Comparison of ENCODE assay signal across 14 cellular contexts in genomic region chr19:6667114-6667627, GRCh38. TPM values are rescaled to one million over a fixed set of nuclear protein-coding genes. Genes with fewer than 3 reads are reported as not detected.
DNase-seq lines count a peak whose midpoint lies in the region; ATAC-seq, FAIRE-seq and TF ChIP-seq lines count a peak whose summit lies in the region.
"Had no signal": no experiment of that assay in that cellular context is flagged by ENCODE, and none has a peak within 500 bp of the region (broad histone marks: within the 10 kb centered on the region; RNA-seq: fewer than 3 reads in every experiment).

No MANE protein-coding gene starts in this region.

- no peaks in the 10 kb centered on the region for H3K27me3 ChIP-seq in neutrophil
- H3K27me3 ChIP-seq: ovary had no signal

- TF ChIP-seq CTCF in neutrophil (IDR thresholded peaks at IDR 0.05), result peak; percentile 44

- no peak for FAIRE-seq in GM12892 (lab: Jason Lieb, UNC)
- FAIRE-seq: A204.1 had no signal

- ATAC-seq in activated T-cell treated with anti-CD3 and anti-CD28 coated beads, Interleukin-2, amount 50 U/mL, for 72 hours (replicated peaks in 1 of 2), result no peak
- no peak for ATAC-seq in GM18517 (IDR thresholded peaks at IDR 0.05; ENCODE audit: unreplicated experiment)

- peaks cover 37% of the 10 kb centered on the region for H3K36me3 ChIP-seq in neutrophil
- H3K36me3 ChIP-seq: ovary had no signal

- peaks cover 36% of the 10 kb centered on the region for H3K4me1 Mint-ChIP-seq in T-helper 1 cell treated with Interleukin-12 subunit alpha and Interleukin-12 subunit beta and Interleukin-4 antibody, amounts not matched to agents 30 μg/mL and 1 μg/mL, for 36 hours (ENCODE audit: low read depth)
- peaks cover 46% of the 10 kb centered on the region for H3K4me1 Mint-ChIP-seq in activated T-cell treated with anti-CD3 and anti-CD28 coated beads, Interleukin-2, amount 50 U/mL, for 72 hours (ENCODE audit: low read depth)

- peaks cover 3% of the 10 kb centered on the region for H3K9me3 Mint-ChIP-seq in T-helper 1 cell treated with Interleukin-12 subunit alpha and Interleukin-12 subunit beta and Interleukin-4 antibody, amounts not matched to agents 30 μg/mL and 1 μg/mL, for 36 hours
- peaks cover 0 to 2% of the 10 kb centered on the region in 2 donors for H3K9me3 Mint-ChIP-seq in activated T-cell treated with anti-CD3 and anti-CD28 coated beads, Interleukin-2, amount 50 U/mL, for 72 hours

- no peaks in the 10 kb centered on the region for H3K9me3 ChIP-seq in neutrophil
- H3K9me3 ChIP-seq: ovary had no signal

- peak overlapping the region; percentile 91 for H3K27ac ChIP-seq in neutrophil
- H3K27ac ChIP-seq: ovary had no signal

- TF ChIP-seq POLR2A in GM12892 (IDR thresholded peaks at IDR 0.05; ENCODE audit: low read depth, low read length), result no peak

- peak overlapping the region; percentile 48 for H3K4me3 Mint-ChIP-seq in T-helper 1 cell treated with Interleukin-12 subunit alpha and Interleukin-12 subunit beta and Interleukin-4 antibody, amounts not matched to agents 30 μg/mL and 1 μg/mL, for 36 hours
- H3K4me3 Mint-ChIP-seq in activated T-cell treated with anti-CD3 and anti-CD28 coated beads, Interleukin-2, amount 50 U/mL, for 72 hours, result peak overlapping the region; percentile 74 to 93

- peaks cover 3% of the 10 kb centered on the region for H3K27me3 Mint-ChIP-seq in T-helper 1 cell treated with Interleukin-12 subunit alpha and Interleukin-12 subunit beta and Interleukin-4 antibody, amounts not matched to agents 30 μg/mL and 1 μg/mL, for 36 hours (ENCODE audit: low read depth)
- no peaks in the 10 kb centered on the region for H3K27me3 Mint-ChIP-seq in activated T-cell treated with anti-CD3 and anti-CD28 coated beads, Interleukin-2, amount 50 U/mL, for 72 hours (ENCODE audit: low read depth)

- H3K27ac Mint-ChIP-seq in T-helper 1 cell treated with Interleukin-12 subunit alpha and Interleukin-12 subunit beta and Interleukin-4 antibody, amounts not matched to agents 30 μg/mL and 1 μg/mL, for 36 hours, result no peak overlapping the region
- H3K27ac Mint-ChIP-seq in activated T-cell treated with anti-CD3 and anti-CD28 coated beads, Interleukin-2, amount 50 U/mL, for 72 hours, result no peak overlapping the region

- H3K36me3 Mint-ChIP-seq in T-helper 1 cell treated with Interleukin-12 subunit alpha and Interleukin-12 subunit beta and Interleukin-4 antibody, amounts not matched to agents 30 μg/mL and 1 μg/mL, for 36 hours (ENCODE audit: low read depth), result peaks cover 26% of the 10 kb centered on the region
- peaks cover 15 to 35% of the 10 kb centered on the region in 2 donors for H3K36me3 Mint-ChIP-seq in activated T-cell treated with anti-CD3 and anti-CD28 coated beads, Interleukin-2, amount 50 U/mL, for 72 hours (ENCODE audit: insufficient read depth in 2 of 2)

- peaks cover 74 to 96% of the 10 kb centered on the region in 2 experiments for H3K4me1 ChIP-seq in neutrophil (ENCODE audit: control insufficient read depth in 1 of 2, insufficient read depth in 1 of 2, low read depth in 1 of 2, low read length in 1 of 2)

- no peak for DNase-seq in T-helper 1 cell
- DNase-seq in NOMO-1 treated with dmso at 0.1 percent for 144 hours (lab: John Stamatoyannopoulos, UW; ENCODE audit: unreplicated experiment), result peak; percentile 71
- DNase-seq in activated T-cell treated with anti-CD3 and anti-CD28 coated beads, Interleukin-2, amount 50 U/mL, for 72 hours, result peak; percentile 50
- DNase-seq in NCI-H748 (lab: John Stamatoyannopoulos, UW; ENCODE audit: unreplicated experiment), result no peak
- no peak for DNase-seq in GM12892 (ENCODE audit: insufficient read length)
- DNase-seq: head of caudate nucleus, NCI-H345, ovary, SHP77 had no signal

- peak overlapping the region; percentile 78 to 99 for H3K4me3 ChIP-seq in neutrophil (ENCODE audit: low read depth in 1 of 2, low read length in 1 of 2)
- H3K4me3 ChIP-seq: ovary had no signal

RNA-seq across cellular contexts. Expression of gene TNFSF14, which starts 2.8 kb away (rescaled TPM):
- total RNA-seq in activated T-cell treated with anti-CD3 and anti-CD28 coated beads, Interleukin-2, amount 50 U/mL, for 72 hours, result 10 to 100 TPM; 23.1 to 25.4 TPM
- 7.5 TPM for polyA plus RNA-seq in GM12892 (2012; ENCODE audit: missing spikeins)
- total RNA-seq: LHCN-M2 had no signal

RNA-seq across cellular contexts. Expression of gene C3, which starts 53.3 kb away (rescaled TPM):
- 1 to 10 TPM; 1.8 to 2.5 TPM for total RNA-seq in activated T-cell treated with anti-CD3 and anti-CD28 coated beads, Interleukin-2, amount 50 U/mL, for 72 hours
- 1.4 TPM for polyA plus RNA-seq in GM12892 (2012; ENCODE audit: missing spikeins)

Comparison
In these comparisons a context has a peak if more than half of its experiments do, and no peak if none do; other contexts are left out.
1. DNase-seq: peak in NOMO-1 treated with dmso at 0.1 percent for 144 hours (single experiment) and activated T-cell treated with anti-CD3 and anti-CD28 coated beads, Interleukin-2, amount 50 U/mL, for 72 hours (2 of 2); none in T-helper 1 cell (0 of 5), NCI-H748 (single experiment) and GM12892 (single experiment).